ENCODE assay signal across 8 cellular contexts in the genomic region with DNA sequence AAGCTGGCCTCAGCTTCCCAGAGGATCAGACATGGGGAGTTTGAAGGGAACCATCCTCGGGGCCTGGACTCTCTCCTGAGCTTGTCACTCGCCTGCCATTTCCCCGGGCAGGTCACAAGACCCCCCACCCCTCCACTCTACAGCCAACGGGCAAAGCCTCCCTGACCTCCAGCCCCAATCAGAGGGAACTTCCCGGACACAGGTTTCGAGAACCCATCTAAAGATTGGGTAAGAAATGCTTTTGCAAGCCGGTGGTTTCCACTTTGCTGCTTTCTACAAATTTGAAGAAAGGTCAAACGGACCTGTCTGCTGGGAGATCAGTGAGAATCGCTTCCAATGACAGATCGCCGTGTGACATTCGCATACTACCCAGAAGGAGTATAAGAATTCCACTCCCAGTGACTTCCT.
DNase-seq lines count a peak whose midpoint lies in the region; ATAC-seq, FAIRE-seq and TF ChIP-seq lines count a peak whose summit lies in the region.

No MANE protein-coding gene starts in this region.

- H3K27ac Mint-ChIP-seq in CD4-positive, alpha-beta memory T cell, result peak overlapping the region in 1 of 7 donors; percentile 1
- H3K27ac Mint-ChIP-seq in astrocyte (ENCODE audit: unreplicated experiment), result no peak overlapping the region
- peak overlapping the region; percentile 97 for H3K27ac Mint-ChIP-seq in stimulated activated naive CD8-positive, alpha-beta T cell treated with anti-CD3 and anti-CD28 coated beads, Interleukin-15, Interleukin-2, amounts not matched to agents 100 ng/mL and 50 ng/mL, for 24 hours

- intact Hi-C loops in CD4-positive, alpha-beta memory T cell (cut with micrococcal nuclease), result no loop called here

- ATAC-seq in GM19395 (IDR thresholded peaks at IDR 0.05; ENCODE audit: unreplicated experiment) (peak; percentile 40), HG03378 (IDR thresholded peaks at IDR 0.05; ENCODE audit: unreplicated experiment) (peak; percentile 27)

- H3K4me3 Mint-ChIP-seq in CD4-positive, alpha-beta memory T cell, result peak overlapping the region; percentile 64 to 89 (median 80)
- peak overlapping the region; percentile 50 for H3K4me3 Mint-ChIP-seq in astrocyte (ENCODE audit: unreplicated experiment)
- H3K4me3 Mint-ChIP-seq in stimulated activated naive CD8-positive, alpha-beta T cell treated with anti-CD3 and anti-CD28 coated beads, Interleukin-15, Interleukin-2, amounts not matched to agents 100 ng/mL and 50 ng/mL, for 24 hours, result peak overlapping the region; percentile 66

- H3K9me3 ChIP-seq in CD4-positive, alpha-beta memory T cell (ENCODE audit: control insufficient read depth in 1 of 2, low read length in 2 of 2), result no peaks in the 10 kb centered on the region
- no peaks in the 10 kb centered on the region for H3K9me3 ChIP-seq in astrocyte (ENCODE audit: insufficient read depth, low read depth, low read length)

- no peak for DNase-seq in CD4-positive, alpha-beta memory T cell
- no peak for DNase-seq in astrocyte (ENCODE audit: low read depth)
- no peak for DNase-seq in NCI-H2196 (lab: John Stamatoyannopoulos, UW; ENCODE audit: unreplicated experiment)
- no peak for DNase-seq in SHP77 treated with DMSO at 0.1 percent for 48 hours (lab: John Stamatoyannopoulos, UW)
- DNase-seq in NCI-H128 (lab: John Stamatoyannopoulos, UW; ENCODE audit: unreplicated experiment), result no peak

- POLR2A ChIA-PET in CD4-positive, alpha-beta memory T cell (lab: Charles Lee; ENCODE audit: partially characterized antibody), result no interaction called here

- peaks cover 20% of the 10 kb centered on the region for H3K4me1 ChIP-seq in CD4-positive, alpha-beta memory T cell (ENCODE audit: insufficient read depth, low read length)
- H3K4me1 ChIP-seq in astrocyte (ENCODE audit: insufficient read depth, low read length), result peaks cover 24% of the 10 kb centered on the region

- peak overlapping the region; percentile 23 to 42 for H3K4me3 ChIP-seq in CD4-positive, alpha-beta memory T cell (ENCODE audit: low read length in 2 of 2)
- peak overlapping the region; percentile 47 for H3K4me3 ChIP-seq in astrocyte (ENCODE audit: insufficient read depth, low read depth, low read length)

- CTCF ChIA-PET in CD4-positive, alpha-beta memory T cell (lab: Charles Lee; ENCODE audit: partially characterized antibody), result interaction anchor here (0.7 to 5.3 kb wide), 6 partner anchors 8 to 742 kb away, joined by 3 to 20 read pairs (median 8); no protein-coding TSS in a partner anchor

- H2AFZ ChIP-seq in astrocyte (ENCODE audit: low read depth, low read length), result no peak overlapping the region

- no peaks in the 10 kb centered on the region for H3K79me2 ChIP-seq in astrocyte (ENCODE audit: insufficient read depth, low read length)

- H3K9me3 Mint-ChIP-seq in CD4-positive, alpha-beta memory T cell, result no peaks in the 10 kb centered on the region
- peaks cover 4% of the 10 kb centered on the region for H3K9me3 Mint-ChIP-seq in astrocyte (ENCODE audit: unreplicated experiment)
- peaks cover 4% of the 10 kb centered on the region for H3K9me3 Mint-ChIP-seq in stimulated activated naive CD8-positive, alpha-beta T cell treated with anti-CD3 and anti-CD28 coated beads, Interleukin-15, Interleukin-2, amounts not matched to agents 100 ng/mL and 50 ng/mL, for 24 hours

- no peaks in the 10 kb centered on the region for H3K27me3 ChIP-seq in CD4-positive, alpha-beta memory T cell (ENCODE audit: insufficient read depth, low read length)
- H3K27me3 ChIP-seq in astrocyte (ENCODE audit: insufficient read depth, low read length), result no peaks in the 10 kb centered on the region

- peak overlapping the region; percentile 81 for H3K4me2 ChIP-seq in astrocyte (ENCODE audit: low read length)

- peaks cover 19 to 24% (median 20%) of the 10 kb centered on the region in 4 donors for H3K4me1 Mint-ChIP-seq in CD4-positive, alpha-beta memory T cell
- H3K4me1 Mint-ChIP-seq in astrocyte (ENCODE audit: low read depth, unreplicated experiment), result peaks cover 7% of the 10 kb centered on the region
- H3K4me1 Mint-ChIP-seq in stimulated activated naive CD8-positive, alpha-beta T cell treated with anti-CD3 and anti-CD28 coated beads, Interleukin-15, Interleukin-2, amounts not matched to agents 100 ng/mL and 50 ng/mL, for 24 hours (ENCODE audit: low read depth), result peaks cover 53% of the 10 kb centered on the region

- no peaks in the 10 kb centered on the region for H3K36me3 Mint-ChIP-seq in CD4-positive, alpha-beta memory T cell
- H3K36me3 Mint-ChIP-seq in astrocyte (ENCODE audit: low read depth, unreplicated experiment), result peaks cover 4% of the 10 kb centered on the region
- H3K36me3 Mint-ChIP-seq in stimulated activated naive CD8-positive, alpha-beta T cell treated with anti-CD3 and anti-CD28 coated beads, Interleukin-15, Interleukin-2, amounts not matched to agents 100 ng/mL and 50 ng/mL, for 24 hours (ENCODE audit: low read depth), result peaks cover 7% of the 10 kb centered on the region

- no peak for TF ChIP-seq CTCF in astrocyte (IDR thresholded peaks at IDR 0.05; ENCODE audit: insufficient read depth, low read depth, low read length)

- H3K36me3 ChIP-seq in CD4-positive, alpha-beta memory T cell (ENCODE audit: insufficient read depth, low read length), result no peaks in the 10 kb centered on the region
- H3K36me3 ChIP-seq in astrocyte (ENCODE audit: insufficient read depth, low read length), result no peaks in the 10 kb centered on the region

- peaks cover 2 to 7% of the 10 kb centered on the region in 2 donors for H3K27me3 Mint-ChIP-seq in CD4-positive, alpha-beta memory T cell
- H3K27me3 Mint-ChIP-seq in astrocyte (ENCODE audit: low read depth, unreplicated experiment), result peaks cover 7% of the 10 kb centered on the region
- H3K27me3 Mint-ChIP-seq in stimulated activated naive CD8-positive, alpha-beta T cell treated with anti-CD3 and anti-CD28 coated beads, Interleukin-15, Interleukin-2, amounts not matched to agents 100 ng/mL and 50 ng/mL, for 24 hours, result peaks cover 26% of the 10 kb centered on the region

- H3K9ac ChIP-seq in astrocyte (ENCODE audit: low read length), result peak overlapping the region; percentile 65

- no peak overlapping the region for H3K27ac ChIP-seq in CD4-positive, alpha-beta memory T cell (ENCODE audit: low read depth, low read length)
- H3K27ac ChIP-seq in astrocyte (ENCODE audit: low read depth, low read length), result peak overlapping the region; percentile 75

- no peaks in the 10 kb centered on the region for H4K20me1 ChIP-seq in astrocyte (ENCODE audit: insufficient read depth, low read length)

- FAIRE-seq in astrocyte (lab: Jason Lieb, UNC), result no peak
